Comparison of ENCODE assay signal across 10 cellular contexts in genomic region chr9:137294684-137295312, GRCh38. TPM values are rescaled to one million over a fixed set of nuclear protein-coding genes. Genes with fewer than 3 reads are reported as not detected.
DNase-seq lines count a peak whose midpoint lies in the region; ATAC-seq and TF ChIP-seq lines count a peak whose summit lies in the region.
"Had no signal": no experiment of that assay in that cellular context is flagged by ENCODE, and none has a peak within 500 bp of the region (broad histone marks: within the 10 kb centered on the region; RNA-seq: fewer than 3 reads in every experiment).

No MANE protein-coding gene starts in this region.

- H3K4me3 ChIP-seq in BJ (ENCODE audit: low read depth, low read length) (peak overlapping the region; percentile 13; the same call in 1 of the 2 replicates), body of pancreas (no peak overlapping the region), left lung (peak overlapping the region in 1 of 2 donors; percentile 44)

- H3K27me3 ChIP-seq in BJ (ENCODE audit: control insufficient read depth, insufficient read depth, low read length) (peaks cover 23% of the 10 kb centered on the region), body of pancreas (no peaks in the 10 kb centered on the region), left lung (peaks cover 11 to 67% of the 10 kb centered on the region in 2 donors)

- intact Hi-C loops in body of pancreas (cut with DNase I) (no loop called here), left lung (cut with DNase I) (no loop called here)

- ATAC-seq in body of pancreas (no peak), left lung (peak; percentile 11), HG03097 (IDR thresholded peaks at IDR 0.05; ENCODE audit: low FRiP score, unreplicated experiment) (no peak), HG03025 (IDR thresholded peaks at IDR 0.05; ENCODE audit: low FRiP score, unreplicated experiment) (no peak), HG02759 (IDR thresholded peaks at IDR 0.05; ENCODE audit: unreplicated experiment) (no peak)

- CTCF ChIA-PET in BJ (lab: Yijun Ruan, JAX) (interaction anchor here (0.8 to 1.4 kb wide), 3 partner anchors 10 to 40 kb away, joined by 3 to 5 read pairs (median 3); no protein-coding TSS in a partner anchor), HEK293T (lab: Yijun Ruan, JAX) (no interaction called here)

- H3K9me3 ChIP-seq in body of pancreas (no peaks in the 10 kb centered on the region), left lung (peaks cover 0 to 3% of the 10 kb centered on the region in 2 donors)
- H3K9me3 ChIP-seq: neutrophil had no signal

- H3K36me3 ChIP-seq in BJ (ENCODE audit: control insufficient read depth, insufficient read depth, low read length) (no peaks in the 10 kb centered on the region), body of pancreas (replicated peaks in 1 of 2; ENCODE audit: insufficient read depth in 1 of 2, low read depth in 2 of 2) (no peaks in the 10 kb centered on the region), left lung (no peaks in the 10 kb centered on the region)
- H3K36me3 ChIP-seq: neutrophil had no signal

- DNase-seq in BJ (ENCODE audit: low read depth) = no peak
- no peak for DNase-seq in HEK293T (ENCODE audit: extremely low spot score)
- peak in 2 of 4 donors; percentile 39 to 41 for DNase-seq in body of pancreas
- no peak for DNase-seq in left lung
- no peak for DNase-seq in HPDE6-E6E7 (ENCODE audit: extremely low spot score)

- H3K27ac ChIP-seq in body of pancreas = peak overlapping the region; percentile 84 to 95 (median 92)
- peak overlapping the region; percentile 45 to 70 for H3K27ac ChIP-seq in left lung
- H3K27ac ChIP-seq: neutrophil had no signal

- TF ChIP-seq CTCF in BJ (IDR thresholded peaks at IDR 0.05; ENCODE audit: insufficient read depth, low read depth, low read length) (peak; percentile 39), body of pancreas (IDR thresholded peaks at IDR 0.05) (peak in 3 of 7 experiments; percentile 4 to 31 (median 11)), left lung (IDR thresholded peaks at IDR 0.05) (no peak)

- POLR2A ChIA-PET in BJ (lab: Charles Lee) = no interaction called here
- POLR2A ChIA-PET in HEK293T (lab: Yijun Ruan, JAX) = no interaction called here

- no peak for TF ChIP-seq POLR2A in body of pancreas (IDR thresholded peaks at IDR 0.05)

- H3K4me1 ChIP-seq in body of pancreas (peaks cover 67% of the 10 kb centered on the region), left lung (peaks cover 5 to 36% of the 10 kb centered on the region in 2 donors)

- WGBS in body of pancreas, 2 donors = 36 to 77% methylated on average over 12 to 38 of the region's 39 CpGs

TF ChIP-seq in HEK293T, 16 proteins besides CTCF, POLR2A, EP300 and RAD21:
- TF ChIP-seq L3MBTL2 (conservative IDR thresholded peaks at IDR 0.05) = 0 out of 2 replicates have a peak, but pooled peaks have one; percentile 1
- TF ChIP-seq CTBP1 (IDR thresholded peaks at IDR 0.05; ENCODE audit: borderline replicate concordance) = no peak

RNA-seq across cellular contexts. Expression of gene NRARP, which starts 7.3 kb away (rescaled TPM):
- polyA plus RNA-seq in BJ (2011; rRNA removed) = 0.17 TPM in 2 replicates
- not detected in 2 replicates for polyA minus RNA-seq in BJ (2011; rRNA and poly(A)+ RNA removed)
- total RNA-seq in body of pancreas = 10 to 100 TPM; 18.4 to 24.4 TPM
- total RNA-seq in left lung = 10 to 100 TPM; 11.3 to 15.2 TPM

RNA-seq across cellular contexts. Expression of gene TOR4A, which starts 17.3 kb away (rescaled TPM):
- polyA plus RNA-seq in BJ (2011; rRNA removed) = 16.9 and 23.8 TPM in 2 replicates
- polyA minus RNA-seq in BJ (2011; rRNA and poly(A)+ RNA removed) = 14.5 and 17.4 TPM in 2 replicates
- 10 to 100 TPM in 1 of 2 donors, 1 to 10 TPM in 1; 9.9 to 12.2 TPM for total RNA-seq in body of pancreas
- 10 to 100 TPM; 31.8 to 38.5 TPM for total RNA-seq in left lung

RNA-seq across cellular contexts. Expression of gene NELFB, which starts 39.7 kb away (rescaled TPM):
- 26.6 and 51.9 TPM in 2 replicates for polyA plus RNA-seq in BJ (2011; rRNA removed)
- 22.6 and 25.7 TPM in 2 replicates for polyA minus RNA-seq in BJ (2011; rRNA and poly(A)+ RNA removed)
- total RNA-seq in body of pancreas (10 to 100 TPM; 31.3 to 34.2 TPM), left lung (10 to 100 TPM; 47.8 to 49.7 TPM)

RNA-seq across cellular contexts. Expression of gene STPG3, which starts 43.7 kb away (rescaled TPM):
- polyA plus RNA-seq in BJ (2011; rRNA removed) = not detected in 2 replicates
- not detected in 2 replicates for polyA minus RNA-seq in BJ (2011; rRNA and poly(A)+ RNA removed)
- not detected for total RNA-seq in body of pancreas
- total RNA-seq in left lung = not detected
- total RNA-seq: HT1080 had no signal

RNA-seq across cellular contexts. Expression of gene TUBB4B, which starts 53.7 kb away (rescaled TPM):
- polyA plus RNA-seq in BJ (2011; rRNA removed) = 263 and 385 TPM in 2 replicates
- polyA minus RNA-seq in BJ (2011; rRNA and poly(A)+ RNA removed) = 213 and 239 TPM in 2 replicates
- total RNA-seq in body of pancreas (100 to 1,000 TPM in 1 of 2 donors, 10 to 100 TPM in 1; 79.1 to 171 TPM), left lung (100 to 1,000 TPM; 245 to 337 TPM)
